ENCODE assay signal across 8 cellular contexts in genomic region chr1:53946252-53947171, GRCh38. TPM values are rescaled to one million over a fixed set of nuclear protein-coding genes. Genes with fewer than 3 reads are reported as not detected.
A peak's percentile ranks its signal among the peaks of the same experiment; 100 is the strongest.
DNase-seq lines count a peak whose midpoint lies in the region; ATAC-seq, FAIRE-seq and TF ChIP-seq lines count a peak whose summit lies in the region.

Gene LRRC42 (plus strand): TSS chr1:53946350. CDS start chr1:53952000, 5,650 bp downstream.

- FAIRE-seq in astrocyte (lab: Jason Lieb, UNC): no peak

- no peaks in the 10 kb centered on the region for H3K27me3 Mint-ChIP-seq in astrocyte (ENCODE audit: low read depth, unreplicated experiment)
- H3K27me3 Mint-ChIP-seq in stimulated activated naive B cell treated with anti-CD40 and anti-IgM and Interleukin-4, amounts not matched to agents 10 μg/mL and 1 μg/mL and 100 μg/mL, for 72 hours: no peaks in the 10 kb centered on the region

- H3K9me2 ChIP-seq in Loucy (replicated peaks; ENCODE audit: low read depth, low read length): no peaks in the 10 kb centered on the region

- peak within 1 kb of the TSS; percentile 93 for H3K4me2 ChIP-seq in Loucy (ENCODE audit: low read depth, low read length, poor library complexity, severe bottlenecking)
- H3K4me2 ChIP-seq in astrocyte (ENCODE audit: low read length): peak within 1 kb of the TSS; percentile 100

- H3K79me2 ChIP-seq in Loucy (ENCODE audit: insufficient read depth, low read length) (peaks cover 68% of the 10 kb centered on the region), astrocyte (ENCODE audit: insufficient read depth, low read length) (peaks cover 79% of the 10 kb centered on the region)

- H3K9ac ChIP-seq in Loucy (ENCODE audit: low read depth, low read length, poor library complexity, severe bottlenecking) (peak within 1 kb of the TSS; percentile 84), astrocyte (ENCODE audit: low read length) (peak within 1 kb of the TSS; percentile 90)

- peak; percentile 3 for DNase-seq in HCEC 1CT
- DNase-seq in astrocyte (ENCODE audit: low read depth): no peak
- peak; percentile 93 for DNase-seq in iPS-NIHi7 (ENCODE audit: extremely low spot score)
- no peak for DNase-seq in stimulated activated naive B cell treated with anti-CD40 and anti-IgM and Interleukin-4, amounts not matched to agents 10 μg/mL and 1 μg/mL and 100 μg/mL, for 72 hours
- no peak for DNase-seq in NCI-H1436 treated with DMSO at 0.1 percent for 48 hours (lab: John Stamatoyannopoulos, UW)

- H3F3A ChIP-seq in Loucy (ENCODE audit: low read depth): peaks cover 4% of the 10 kb centered on the region; the same call in 1 of the 2 replicates

- H3K27me3 ChIP-seq in Loucy (ENCODE audit: insufficient read depth, low read length, poor library complexity, severe bottlenecking) (no peaks in the 10 kb centered on the region), astrocyte (ENCODE audit: insufficient read depth, low read length) (no peaks in the 10 kb centered on the region)

- ATAC-seq in stimulated activated naive B cell treated with anti-CD40 and anti-IgM and Interleukin-4, amounts not matched to agents 10 μg/mL and 1 μg/mL and 100 μg/mL, for 72 hours (replicated peaks): peak; percentile 71 to 73

- H3K4me3 ChIP-seq in GM08714 (ENCODE audit: low read length) (peak within 1 kb of the TSS; percentile 91), Loucy (ENCODE audit: low read length, poor library complexity, severe bottlenecking) (peak within 1 kb of the TSS; percentile 90), astrocyte (ENCODE audit: insufficient read depth, low read depth, low read length) (peak within 1 kb of the TSS; percentile 89)

- H4K20me1 ChIP-seq in Loucy (ENCODE audit: insufficient read depth, low read length, poor library complexity, severe bottlenecking) (peaks cover 7% of the 10 kb centered on the region), astrocyte (ENCODE audit: insufficient read depth, low read length) (peaks cover 43% of the 10 kb centered on the region)

- H3K36me3 ChIP-seq in Loucy (ENCODE audit: insufficient read depth, low read length): no peaks in the 10 kb centered on the region
- no peaks in the 10 kb centered on the region for H3K36me3 ChIP-seq in astrocyte (ENCODE audit: insufficient read depth, low read length)

- H3K4me1 Mint-ChIP-seq in astrocyte (ENCODE audit: low read depth, unreplicated experiment): peaks cover 26% of the 10 kb centered on the region
- H3K4me1 Mint-ChIP-seq in stimulated activated naive B cell treated with anti-CD40 and anti-IgM and Interleukin-4, amounts not matched to agents 10 μg/mL and 1 μg/mL and 100 μg/mL, for 72 hours: peaks cover 24 to 47% of the 10 kb centered on the region in 2 donors

- H3K4me3 Mint-ChIP-seq in astrocyte (ENCODE audit: unreplicated experiment): peak within 1 kb of the TSS; percentile 95
- peak within 1 kb of the TSS; percentile 88 to 98 for H3K4me3 Mint-ChIP-seq in stimulated activated naive B cell treated with anti-CD40 and anti-IgM and Interleukin-4, amounts not matched to agents 10 μg/mL and 1 μg/mL and 100 μg/mL, for 72 hours

- H3K4me1 ChIP-seq in Loucy (ENCODE audit: insufficient read depth, low read length, poor library complexity, severe bottlenecking) (peaks cover 62% of the 10 kb centered on the region), astrocyte (ENCODE audit: insufficient read depth, low read length) (peaks cover 13% of the 10 kb centered on the region)

- H3K36me3 Mint-ChIP-seq in astrocyte (ENCODE audit: low read depth, unreplicated experiment): peaks cover 2% of the 10 kb centered on the region
- peaks cover 9 to 12% of the 10 kb centered on the region in 2 donors for H3K36me3 Mint-ChIP-seq in stimulated activated naive B cell treated with anti-CD40 and anti-IgM and Interleukin-4, amounts not matched to agents 10 μg/mL and 1 μg/mL and 100 μg/mL, for 72 hours

- no peaks in the 10 kb centered on the region for H3K9me3 Mint-ChIP-seq in astrocyte (ENCODE audit: unreplicated experiment)
- no peaks in the 10 kb centered on the region for H3K9me3 Mint-ChIP-seq in stimulated activated naive B cell treated with anti-CD40 and anti-IgM and Interleukin-4, amounts not matched to agents 10 μg/mL and 1 μg/mL and 100 μg/mL, for 72 hours

- no peaks in the 10 kb centered on the region for H3K9me3 ChIP-seq in Loucy (ENCODE audit: insufficient read depth, low read depth, low read length)
- no peaks in the 10 kb centered on the region for H3K9me3 ChIP-seq in astrocyte (ENCODE audit: insufficient read depth, low read depth, low read length)

- peak within 1 kb of the TSS; percentile 94 for H2AFZ ChIP-seq in Loucy (ENCODE audit: low read length)
- peak within 1 kb of the TSS; percentile 95 for H2AFZ ChIP-seq in astrocyte (ENCODE audit: low read depth, low read length)

- peak within 1 kb of the TSS; percentile 91 for H3K27ac Mint-ChIP-seq in astrocyte (ENCODE audit: unreplicated experiment)
- H3K27ac Mint-ChIP-seq in stimulated activated naive B cell treated with anti-CD40 and anti-IgM and Interleukin-4, amounts not matched to agents 10 μg/mL and 1 μg/mL and 100 μg/mL, for 72 hours: peak within 1 kb of the TSS; percentile 98

- peak; percentile 64 for TF ChIP-seq CTCF in 22Rv1 (IDR thresholded peaks at IDR 0.05)
- TF ChIP-seq CTCF in Loucy (conservative IDR thresholded peaks at IDR 0.05; ENCODE audit: low read length): peak; percentile 34; the same call in 1 of the 2 replicates
- no peak for TF ChIP-seq CTCF in astrocyte (IDR thresholded peaks at IDR 0.05; ENCODE audit: insufficient read depth, low read depth, low read length)

- H3K27ac ChIP-seq in 22Rv1: peak within 1 kb of the TSS; percentile 78
- peak within 1 kb of the TSS; percentile 79 for H3K27ac ChIP-seq in astrocyte (ENCODE audit: low read depth, low read length)

RNA-seq across cellular contexts. Expression of gene LRRC42, which starts in this region (rescaled TPM):
- 51.1 and 54.6 TPM in 2 replicates for total RNA-seq in astrocyte

Comparison
In these comparisons a context has a peak if more than half of its experiments do, and no peak if none do; other contexts are left out.
1. DNase-seq: peak in HCEC 1CT (single experiment) and iPS-NIHi7 (single experiment); none in astrocyte (single experiment), stimulated activated naive B cell treated with anti-CD40 and anti-IgM and Interleukin-4, amounts not matched to agents 10 μg/mL and 1 μg/mL and 100 μg/mL, for 72 hours (single experiment) and NCI-H1436 treated with DMSO at 0.1 percent for 48 hours (single experiment).
2. Peak in every context shown above with its lines, with median percentiles within 50 percentile points of each other: H3K4me3 ChIP-seq.